In genomic region chr1:118223426-118223825, GRCh38 we compare ENCODE assay signal across 11 cellular contexts. TPM values are rescaled to one million over a fixed set of nuclear protein-coding genes. Genes with fewer than 3 reads are reported as not detected.
DNase-seq lines count a peak whose midpoint lies in the region; ATAC-seq and TF ChIP-seq lines count a peak whose summit lies in the region.
"Had no signal": no experiment of that assay in that cellular context is flagged by ENCODE, and none has a peak within 500 bp of the region (broad histone marks: within the 10 kb centered on the region; RNA-seq: fewer than 3 reads in every experiment).

No MANE protein-coding gene starts in this region.

- TF ChIP-seq POLR2A in spleen (IDR thresholded peaks at IDR 0.05): no peak

- H3K36me3 ChIP-seq in spleen: no peaks in the 10 kb centered on the region
- H3K36me3 ChIP-seq: BLaER1 had no signal

- H3K27ac ChIP-seq in foreskin keratinocyte (no peak overlapping the region), spleen (no peak overlapping the region)
- H3K27ac ChIP-seq: BLaER1 had no signal

- H3K9me3 ChIP-seq in spleen: peaks cover 0 to 8% (median 0%) of the 10 kb centered on the region in 8 donors
- H3K9me3 ChIP-seq: BLaER1 had no signal

- DNase-seq in NCI-H146 (lab: John Stamatoyannopoulos, UW) (peak; percentile 3), NCI-H146 treated with DMSO at 0.1 percent for 48 hours (lab: John Stamatoyannopoulos, UW; ENCODE audit: unreplicated experiment) (no peak), NCI-H82 treated with DMSO at 0.1 percent for 48 hours (lab: John Stamatoyannopoulos, UW; ENCODE audit: unreplicated experiment) (peak; percentile 16), foreskin keratinocyte (no peak), spleen (no peak)
- no peak for DNase-seq in activated naive CD8-positive, alpha-beta T cell treated with anti-CD3 and anti-CD28 coated beads, Interleukin-2, amount 50 U/mL, for 24 hours
- DNase-seq: activated naive CD8-positive, alpha-beta T cell treated with anti-CD3 and anti-CD28 coated beads for 36 hours; kidney glomerular epithelial cell had no signal

- H3K9me3 Mint-ChIP-seq in activated naive CD8-positive, alpha-beta T cell treated with anti-CD3 and anti-CD28 coated beads, Interleukin-2, amount 50 U/mL, for 24 hours: no peaks in the 10 kb centered on the region
- H3K9me3 Mint-ChIP-seq: activated naive CD8-positive, alpha-beta T cell treated with anti-CD3 and anti-CD28 coated beads for 36 hours had no signal

- 41 to 76% (median 67%) methylated on average over 1 of the region's 1 CpG for WGBS in spleen, 5 donors

- H3K4me3 ChIP-seq in spleen: no peak overlapping the region
- H3K4me3 ChIP-seq: BLaER1 had no signal

- intact Hi-C loops in spleen (cut with DNase I; ENCODE audit: low total_unique reads): no loop called here

- H3K27me3 ChIP-seq in foreskin keratinocyte: peaks cover 4% of the 10 kb centered on the region
- no peaks in the 10 kb centered on the region for H3K27me3 ChIP-seq in spleen (replicated peaks in 1 of 7)
- H3K27me3 ChIP-seq: BLaER1 had no signal

- H3K4me3 Mint-ChIP-seq in activated naive CD8-positive, alpha-beta T cell treated with anti-CD3 and anti-CD28 coated beads, Interleukin-2, amount 50 U/mL, for 24 hours: no peak overlapping the region
- H3K4me3 Mint-ChIP-seq: activated naive CD8-positive, alpha-beta T cell treated with anti-CD3 and anti-CD28 coated beads for 36 hours had no signal

- no peaks in the 10 kb centered on the region for H3K4me1 Mint-ChIP-seq in activated naive CD8-positive, alpha-beta T cell treated with anti-CD3 and anti-CD28 coated beads, Interleukin-2, amount 50 U/mL, for 24 hours
- H3K4me1 Mint-ChIP-seq: activated naive CD8-positive, alpha-beta T cell treated with anti-CD3 and anti-CD28 coated beads for 36 hours had no signal

- H3K4me1 ChIP-seq in foreskin keratinocyte (no peaks in the 10 kb centered on the region), spleen (no peaks in the 10 kb centered on the region)
- H3K4me1 ChIP-seq: BLaER1 had no signal

- H3K36me3 Mint-ChIP-seq in activated naive CD8-positive, alpha-beta T cell treated with anti-CD3 and anti-CD28 coated beads, Interleukin-2, amount 50 U/mL, for 24 hours (ENCODE audit: low read depth): no peaks in the 10 kb centered on the region
- H3K36me3 Mint-ChIP-seq: activated naive CD8-positive, alpha-beta T cell treated with anti-CD3 and anti-CD28 coated beads for 36 hours had no signal

- H3K27ac Mint-ChIP-seq in activated naive CD8-positive, alpha-beta T cell treated with anti-CD3 and anti-CD28 coated beads, Interleukin-2, amount 50 U/mL, for 24 hours: no peak overlapping the region
- H3K27ac Mint-ChIP-seq: activated naive CD8-positive, alpha-beta T cell treated with anti-CD3 and anti-CD28 coated beads for 36 hours had no signal

- ATAC-seq in foreskin keratinocyte: peak; percentile 45
- no peak for ATAC-seq in HG03460 (IDR thresholded peaks at IDR 0.05; ENCODE audit: unreplicated experiment)
- no peak for ATAC-seq in activated naive CD8-positive, alpha-beta T cell treated with anti-CD3 and anti-CD28 coated beads, Interleukin-2, amount 50 U/mL, for 24 hours
- ATAC-seq in HG02610 (IDR thresholded peaks at IDR 0.05; ENCODE audit: unreplicated experiment): no peak

- no peaks in the 10 kb centered on the region for H3K27me3 Mint-ChIP-seq in activated naive CD8-positive, alpha-beta T cell treated with anti-CD3 and anti-CD28 coated beads, Interleukin-2, amount 50 U/mL, for 24 hours
- H3K27me3 Mint-ChIP-seq: activated naive CD8-positive, alpha-beta T cell treated with anti-CD3 and anti-CD28 coated beads for 36 hours had no signal

- peak; percentile 60 for TF ChIP-seq CTCF in foreskin keratinocyte (conservative IDR thresholded peaks at IDR 0.05)
- TF ChIP-seq CTCF in spleen (IDR thresholded peaks at IDR 0.05 in 8 of 11, conservative IDR thresholded peaks at IDR 0.05 in 3 of 11): peak in 6 of 11 experiments; percentile 20 to 47 (median 37)

RNA-seq across cellular contexts. Expression of gene SPAG17, which starts 38.4 kb away (rescaled TPM):
- total RNA-seq in foreskin keratinocyte: 0.10 and 0.39 TPM in 2 replicates
- 0.18 and 0.20 TPM in 2 replicates for polyA plus RNA-seq in foreskin keratinocyte
- total RNA-seq in spleen: under 1 TPM in 4 of 7 donors, not detected in 3; 0.23 to 0.91 (median 0.53) TPM
- under 1 TPM in 1 of 3 donors, not detected in 2; under 0.01 TPM for polyA plus RNA-seq in spleen
- total RNA-seq: activated naive CD8-positive, alpha-beta T cell treated with anti-CD3 and anti-CD28 coated beads for 36 hours had no signal

Comparison
In these comparisons a context has a peak if more than half of its experiments do, and no peak if none do; other contexts are left out.
1. DNase-seq: peak in NCI-H146 (single experiment) and NCI-H82 treated with DMSO at 0.1 percent for 48 hours (single experiment); none in NCI-H146 treated with DMSO at 0.1 percent for 48 hours (single experiment), foreskin keratinocyte (0 of 2), spleen (single experiment) and activated naive CD8-positive, alpha-beta T cell treated with anti-CD3 and anti-CD28 coated beads, Interleukin-2, amount 50 U/mL, for 24 hours (single experiment).